In genomic region chr16:84271037-84271436, GRCh38 we compare ENCODE assay signal across 30 cellular contexts. TPM values are rescaled to one million over a fixed set of nuclear protein-coding genes. Genes with fewer than 3 reads are reported as not detected.
"Had no signal": no experiment of that assay in that cellular context is flagged by ENCODE, and none has a peak within 500 bp of the region (broad histone marks: within the 10 kb centered on the region; RNA-seq: fewer than 3 reads in every experiment).

No MANE protein-coding gene starts in this region.

- H3K4me3 ChIP-seq: neural progenitor cell, ovary, psoas muscle, skin epidermis, smooth muscle cell, spleen, suprapubic skin, testis, tibial artery, transverse colon, upper lobe of right lung, uterus had no signal

- H3K9me3 ChIP-seq: ovary, psoas muscle, spleen, suprapubic skin, testis, tibial artery, transverse colon, upper lobe of right lung, uterus had no signal

- H3K27me3 ChIP-seq: neural progenitor cell, ovary, testis, transverse colon, upper lobe of right lung, uterus had no signal

- DNase-seq: natural killer cell; occipital lobe; ovary; psoas muscle; right cardiac atrium; spleen; stimulated activated CD4-positive, alpha-beta T cell treated with anti-CD3 and anti-CD28 coated beads, Interleukin-12 subunit alpha, Interleukin-12 subunit beta, amount 100 ng/mL, for 4 hours; stimulated activated CD4-positive, alpha-beta T cell treated with anti-CD3 and anti-CD28 coated beads, Interleukin-1b, Interleukin-23, amount 100 ng/mL, for 48 hours; stimulated activated CD4-positive, alpha-beta T cell treated with anti-CD3 and anti-CD28 coated beads, Interleukin-4, amount 100 ng/mL, for 1 hour; stimulated activated CD4-positive, alpha-beta T cell treated with anti-CD3 and anti-CD28 coated beads, Interleukin-4, amount 100 ng/mL, for 4 hours; stimulated activated CD8-positive, alpha-beta memory T cell treated with anti-CD3 and anti-CD28 coated beads, Interleukin-4, amount 100 ng/mL, for 48 hours; stimulated activated naive CD4-positive, alpha-beta T cell; stimulated activated naive CD8-positive, alpha-beta T cell treated with anti-CD3 and anti-CD28 coated beads, Interleukin-15, amount 100 ng/mL, for 72 hours; stimulated activated naive CD8-positive, alpha-beta T cell treated with anti-CD3 and anti-CD28 coated beads, Interleukin-15, Interleukin-2, amounts not matched to agents 100 U/mL and 50 U/mL, for 24 hours; substantia nigra; testis; tibial artery; transverse colon; upper lobe of right lung; uterus had no signal

- H3K27ac ChIP-seq: neural progenitor cell, ovary, parathyroid adenoma, psoas muscle, skin epidermis, spleen, suprapubic skin, testis, tibial artery, transverse colon, upper lobe of right lung, uterus had no signal

- H3K36me3 ChIP-seq: neural progenitor cell, ovary, spleen, suprapubic skin, tibial artery, transverse colon, upper lobe of right lung, uterus had no signal

RNA-seq across cellular contexts. Expression of gene WFDC1, which starts 23.6 kb away (rescaled TPM):
- total RNA-seq: natural killer cell, osteoblast had no signal

RNA-seq across cellular contexts. Expression of gene KCNG4, which starts 31.2 kb away (rescaled TPM):
- total RNA-seq: natural killer cell, occipital lobe, osteoblast, ovary, progenitor cell of endocrine pancreas, renal cortical epithelial cell, right cardiac atrium, sciatic nerve, smooth muscle cell, spleen, suprapubic skin, transverse colon, upper lobe of right lung, urinary bladder, uterus had no signal
